ENCODE assay signal across 1 cellular context in genomic region chr7:51481421-51481820, GRCh38.
TF ChIP-seq lines count a peak whose summit lies in the region.

No MANE protein-coding gene starts in this region.

TF ChIP-seq in HepG2, 621 proteins besides CTCF, POLR2A, EP300 and RAD21 (continued from another document and continues in another):
- TF ChIP-seq, protein P1, sequence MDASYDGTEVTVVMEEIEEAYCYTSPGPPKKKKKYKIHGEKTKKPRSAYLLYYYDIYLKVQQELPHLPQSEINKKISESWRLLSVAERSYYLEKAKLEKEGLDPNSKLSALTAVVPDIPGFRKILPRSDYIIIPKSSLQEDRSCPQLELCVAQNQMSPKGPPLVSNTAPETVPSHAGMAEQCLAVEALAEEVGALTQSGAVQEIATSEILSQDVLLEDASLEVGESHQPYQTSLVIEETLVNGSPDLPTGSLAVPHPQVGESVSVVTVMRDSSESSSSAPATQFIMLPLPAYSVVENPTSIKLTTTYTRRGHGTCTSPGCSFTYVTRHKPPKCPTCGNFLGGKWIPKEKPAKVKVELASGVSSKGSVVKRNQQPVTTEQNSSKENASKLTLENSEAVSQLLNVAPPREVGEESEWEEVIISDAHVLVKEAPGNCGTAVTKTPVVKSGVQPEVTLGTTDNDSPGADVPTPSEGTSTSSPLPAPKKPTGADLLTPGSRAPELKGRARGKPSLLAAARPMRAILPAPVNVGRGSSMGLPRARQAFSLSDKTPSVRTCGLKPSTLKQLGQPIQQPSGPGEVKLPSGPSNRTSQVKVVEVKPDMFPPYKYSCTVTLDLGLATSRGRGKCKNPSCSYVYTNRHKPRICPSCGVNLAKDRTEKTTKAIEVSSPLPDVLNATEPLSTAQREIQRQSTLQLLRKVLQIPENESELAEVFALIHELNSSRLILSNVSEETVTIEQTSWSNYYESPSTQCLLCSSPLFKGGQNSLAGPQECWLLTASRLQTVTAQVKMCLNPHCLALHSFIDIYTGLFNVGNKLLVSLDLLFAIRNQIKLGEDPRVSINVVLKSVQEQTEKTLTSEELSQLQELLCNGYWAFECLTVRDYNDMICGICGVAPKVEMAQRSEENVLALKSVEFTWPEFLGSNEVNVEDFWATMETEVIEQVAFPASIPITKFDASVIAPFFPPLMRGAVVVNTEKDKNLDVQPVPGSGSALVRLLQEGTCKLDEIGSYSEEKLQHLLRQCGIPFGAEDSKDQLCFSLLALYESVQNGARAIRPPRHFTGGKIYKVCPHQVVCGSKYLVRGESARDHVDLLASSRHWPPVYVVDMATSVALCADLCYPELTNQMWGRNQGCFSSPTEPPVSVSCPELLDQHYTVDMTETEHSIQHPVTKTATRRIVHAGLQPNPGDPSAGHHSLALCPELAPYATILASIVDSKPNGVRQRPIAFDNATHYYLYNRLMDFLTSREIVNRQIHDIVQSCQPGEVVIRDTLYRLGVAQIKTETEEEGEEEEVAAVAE (CRISPR knock-in tag; IDR thresholded peaks at IDR 0.05; ENCODE audit: borderline replicate concordance), result no peak
- TF ChIP-seq REL (CRISPR knock-in tag; conservative IDR thresholded peaks at IDR 0.05) (no peak), FOSL2 (CRISPR knock-in tag; IDR thresholded peaks at IDR 0.05) (peak; percentile 97), PCBP1 (IDR thresholded peaks at IDR 0.05; ENCODE audit: borderline replicate concordance, low read depth, low read length) (no peak), JUNB (CRISPR knock-in tag; IDR thresholded peaks at IDR 0.05; ENCODE audit: borderline replicate concordance) (no peak), ZNF556 (CRISPR knock-in tag; IDR thresholded peaks at IDR 0.05; ENCODE audit: borderline replicate concordance) (no peak), JDP2 (CRISPR knock-in tag; IDR thresholded peaks at IDR 0.05; ENCODE audit: borderline replicate concordance) (no peak), RARG (CRISPR knock-in tag; IDR thresholded peaks at IDR 0.05; ENCODE audit: low read depth) (no peak), DNMT3B (CRISPR knock-in tag; conservative IDR thresholded peaks at IDR 0.05) (no peak), ZNF672 (CRISPR knock-in tag; IDR thresholded peaks at IDR 0.05) (no peak), HNRNPH1 (optimal IDR thresholded peaks at IDR 0.05; ENCODE audit: low read depth, low read length) (no peak), ARNT (IDR thresholded peaks at IDR 0.05) (no peak), ZNF512 (CRISPR knock-in tag; IDR thresholded peaks at IDR 0.05) (no peak), ZNF331 (CRISPR knock-in tag; IDR thresholded peaks at IDR 0.05) (peak; percentile 40; the same call in 1 of the 2 replicates), ZNF614 (CRISPR knock-in tag; IDR thresholded peaks at IDR 0.05; ENCODE audit: borderline replicate concordance) (0 out of 2 replicates have a peak, but pooled peaks have one; percentile 46), HNRNPLL (IDR thresholded peaks at IDR 0.05; ENCODE audit: low read depth, low read length, poor library complexity, severe bottlenecking) (no peak), SAP130 (CRISPR knock-in tag; IDR thresholded peaks at IDR 0.05; ENCODE audit: low read depth) (peak; percentile 33; the same call in 1 of the 2 replicates), ZNF557 (CRISPR knock-in tag; IDR thresholded peaks at IDR 0.05) (no peak), ZNF350 (CRISPR knock-in tag; IDR thresholded peaks at IDR 0.05; ENCODE audit: borderline replicate concordance, low read depth) (no peak), NR2F1 (CRISPR knock-in tag; IDR thresholded peaks at IDR 0.05) (no peak), NR2F6 (IDR thresholded peaks at IDR 0.05) (no peak), NR2F6 (CRISPR knock-in tag; IDR thresholded peaks at IDR 0.05) (no peak), TOE1 (CRISPR knock-in tag; IDR thresholded peaks at IDR 0.05) (no peak), RARA (CRISPR knock-in tag; IDR thresholded peaks at IDR 0.05) (no peak), TAF1 (CRISPR knock-in tag; IDR thresholded peaks at IDR 0.05) (no peak), MYNN (CRISPR knock-in tag; IDR thresholded peaks at IDR 0.05; ENCODE audit: low read depth) (no peak), ZNF713 (CRISPR knock-in tag; IDR thresholded peaks at IDR 0.05) (no peak), SAFB2 (CRISPR knock-in tag; IDR thresholded peaks at IDR 0.05; ENCODE audit: borderline replicate concordance, low read depth) (no peak), MXD3 (CRISPR knock-in tag; IDR thresholded peaks at IDR 0.05) (no peak), GTF3A (CRISPR knock-in tag; conservative IDR thresholded peaks at IDR 0.05) (no peak), ZNF10 (CRISPR knock-in tag; IDR thresholded peaks at IDR 0.05; ENCODE audit: borderline replicate concordance, low read depth) (no peak), HHEX (CRISPR knock-in tag; IDR thresholded peaks at IDR 0.05) (no peak), POLR2G (IDR thresholded peaks at IDR 0.05; ENCODE audit: low read depth, low read length) (no peak), NR2F2 (IDR thresholded peaks at IDR 0.05; ENCODE audit: borderline replicate concordance, low read depth) (no peak), ZNF446 (CRISPR knock-in tag; IDR thresholded peaks at IDR 0.05) (no peak), SMARCC2 (IDR thresholded peaks at IDR 0.05) (no peak), ATF6 (CRISPR knock-in tag; conservative IDR thresholded peaks at IDR 0.05) (no peak), KLF6 (CRISPR knock-in tag; IDR thresholded peaks at IDR 0.05) (no peak), ZNF510 (CRISPR knock-in tag; IDR thresholded peaks at IDR 0.05; ENCODE audit: low read depth) (no peak), ZNF749 (CRISPR knock-in tag; IDR thresholded peaks at IDR 0.05; ENCODE audit: borderline replicate concordance) (no peak), NPAS2 (CRISPR knock-in tag; IDR thresholded peaks at IDR 0.05; ENCODE audit: borderline replicate concordance) (no peak), ZNF44 (CRISPR knock-in tag; IDR thresholded peaks at IDR 0.05) (no peak), ZNF569 (CRISPR knock-in tag; IDR thresholded peaks at IDR 0.05; ENCODE audit: borderline replicate concordance) (no peak), PHF20 (CRISPR knock-in tag; IDR thresholded peaks at IDR 0.05) (no peak), ZNF549 (CRISPR knock-in tag; IDR thresholded peaks at IDR 0.05) (peak; percentile 92), CREM (IDR thresholded peaks at IDR 0.05) (no peak), CREM (CRISPR knock-in tag; IDR thresholded peaks at IDR 0.05) (no peak), MED8 (CRISPR knock-in tag; IDR thresholded peaks at IDR 0.05; ENCODE audit: insufficient replicate concordance) (no peak), ZNF781 (CRISPR knock-in tag; IDR thresholded peaks at IDR 0.05; ENCODE audit: borderline replicate concordance, not compliant biosample characterization) (no peak), PBX2 (CRISPR knock-in tag; IDR thresholded peaks at IDR 0.05) (no peak), ZNF432 (CRISPR knock-in tag; IDR thresholded peaks at IDR 0.05; ENCODE audit: borderline replicate concordance) (no peak)
- TF ChIP-seq, protein P2, sequence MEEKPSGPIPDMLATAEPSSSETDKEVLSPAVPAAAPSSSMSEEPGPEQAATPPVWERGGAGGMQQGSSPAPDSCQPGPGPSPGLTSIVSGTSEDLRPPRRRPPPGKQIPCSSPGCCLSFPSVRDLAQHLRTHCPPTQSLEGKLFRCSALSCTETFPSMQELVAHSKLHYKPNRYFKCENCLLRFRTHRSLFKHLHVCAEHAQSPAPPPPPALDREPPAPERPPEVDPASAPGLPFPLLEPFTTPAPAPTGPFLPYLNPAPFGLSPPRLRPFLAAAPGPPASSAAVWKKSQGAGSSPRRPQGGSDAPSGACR (CRISPR knock-in tag; IDR thresholded peaks at IDR 0.05), result no peak
- TF ChIP-seq, protein P3, sequence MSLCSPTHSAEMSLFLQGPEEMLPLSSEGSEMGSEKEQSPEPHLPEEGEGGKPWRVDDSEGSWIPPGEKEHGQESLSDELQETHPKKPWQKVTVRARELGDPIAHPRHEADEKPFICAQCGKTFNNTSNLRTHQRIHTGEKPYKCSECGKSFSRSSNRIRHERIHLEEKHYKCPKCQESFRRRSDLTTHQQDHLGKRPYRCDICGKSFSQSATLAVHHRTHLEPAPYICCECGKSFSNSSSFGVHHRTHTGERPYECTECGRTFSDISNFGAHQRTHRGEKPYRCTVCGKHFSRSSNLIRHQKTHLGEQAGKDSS (CRISPR knock-in tag; IDR thresholded peaks at IDR 0.05; ENCODE audit: borderline replicate concordance, low read depth), result no peak
- TF ChIP-seq, protein P4, sequence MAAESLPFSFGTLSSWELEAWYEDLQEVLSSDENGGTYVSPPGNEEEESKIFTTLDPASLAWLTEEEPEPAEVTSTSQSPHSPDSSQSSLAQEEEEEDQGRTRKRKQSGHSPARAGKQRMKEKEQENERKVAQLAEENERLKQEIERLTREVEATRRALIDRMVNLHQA (CRISPR knock-in tag; IDR thresholded peaks at IDR 0.05), result no peak
- TF ChIP-seq, protein P5, sequence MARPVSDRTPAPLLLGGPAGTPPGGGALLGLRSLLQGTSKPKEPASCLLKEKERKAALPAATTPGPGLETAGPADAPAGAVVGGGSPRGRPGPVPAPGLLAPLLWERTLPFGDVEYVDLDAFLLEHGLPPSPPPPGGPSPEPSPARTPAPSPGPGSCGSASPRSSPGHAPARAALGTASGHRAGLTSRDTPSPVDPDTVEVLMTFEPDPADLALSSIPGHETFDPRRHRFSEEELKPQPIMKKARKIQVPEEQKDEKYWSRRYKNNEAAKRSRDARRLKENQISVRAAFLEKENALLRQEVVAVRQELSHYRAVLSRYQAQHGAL (CRISPR knock-in tag; IDR thresholded peaks at IDR 0.05; ENCODE audit: not compliant biosample characterization), result no peak
- TF ChIP-seq, protein P6, sequence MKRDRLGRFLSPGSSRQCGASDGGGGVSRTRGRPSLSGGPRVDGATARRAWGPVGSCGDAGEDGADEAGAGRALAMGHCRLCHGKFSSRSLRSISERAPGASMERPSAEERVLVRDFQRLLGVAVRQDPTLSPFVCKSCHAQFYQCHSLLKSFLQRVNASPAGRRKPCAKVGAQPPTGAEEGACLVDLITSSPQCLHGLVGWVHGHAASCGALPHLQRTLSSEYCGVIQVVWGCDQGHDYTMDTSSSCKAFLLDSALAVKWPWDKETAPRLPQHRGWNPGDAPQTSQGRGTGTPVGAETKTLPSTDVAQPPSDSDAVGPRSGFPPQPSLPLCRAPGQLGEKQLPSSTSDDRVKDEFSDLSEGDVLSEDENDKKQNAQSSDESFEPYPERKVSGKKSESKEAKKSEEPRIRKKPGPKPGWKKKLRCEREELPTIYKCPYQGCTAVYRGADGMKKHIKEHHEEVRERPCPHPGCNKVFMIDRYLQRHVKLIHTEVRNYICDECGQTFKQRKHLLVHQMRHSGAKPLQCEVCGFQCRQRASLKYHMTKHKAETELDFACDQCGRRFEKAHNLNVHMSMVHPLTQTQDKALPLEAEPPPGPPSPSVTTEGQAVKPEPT (CRISPR knock-in tag; IDR thresholded peaks at IDR 0.05; ENCODE audit: low read depth), result no peak
